In the genomic region with DNA sequence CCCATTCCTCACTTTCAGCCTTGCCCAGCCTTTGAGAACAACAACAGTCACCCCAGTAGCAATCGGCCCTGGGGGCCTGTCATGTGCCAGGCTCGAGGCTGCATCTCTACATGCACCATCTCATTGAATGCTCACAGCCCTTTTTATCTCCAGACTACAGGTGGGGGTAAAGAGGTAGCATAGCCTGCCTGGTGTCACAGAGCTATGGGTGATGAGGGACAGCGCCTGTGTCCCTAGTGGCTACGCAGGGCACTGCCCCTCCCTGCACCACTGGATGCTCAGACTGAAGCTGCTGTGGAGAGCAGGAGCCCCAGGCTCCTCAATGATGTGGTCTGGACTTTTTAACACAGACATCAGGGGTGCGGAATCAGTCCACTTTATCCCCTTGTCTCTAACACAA, we compare ENCODE assay signal across 8 cellular contexts. TPM values are rescaled to one million over a fixed set of nuclear protein-coding genes. Genes with fewer than 3 reads are reported as not detected.
DNase-seq lines count a peak whose midpoint lies in the region; ATAC-seq and TF ChIP-seq lines count a peak whose summit lies in the region.

No MANE protein-coding gene starts in this region.

- intact Hi-C loops in left cardiac atrium (cut with DNase I) (no loop called here), upper lobe of right lung (cut with DNase I) (no loop called here), posterior vena cava (cut with DNase I) (no loop called here)

- H3K4me3 ChIP-seq in cardiac muscle cell (no peak overlapping the region), right atrium auricular region (no peak overlapping the region), SK-N-SH (ENCODE audit: low read depth in 2 of 2, low read length in 1 of 2) (no peak overlapping the region), upper lobe of right lung (no peak overlapping the region)

- H3K4me3 Mint-ChIP-seq in mesothelial cell of epicardium, result no peak overlapping the region

- H3K36me3 Mint-ChIP-seq in mesothelial cell of epicardium, result no peaks in the 10 kb centered on the region

- peaks cover 2% of the 10 kb centered on the region for H3K4me1 Mint-ChIP-seq in mesothelial cell of epicardium

- CTCF ChIA-PET in SK-N-SH (lab: Yijun Ruan, JAX), result interaction anchor here (0.7 to 0.9 kb wide), 3 partner anchors 21 to 69 kb away, joined by 3 to 5 read pairs (median 3); no protein-coding TSS in a partner anchor

- H3K36me3 ChIP-seq in cardiac muscle cell (no peaks in the 10 kb centered on the region), right atrium auricular region (no peaks in the 10 kb centered on the region), SK-N-SH (replicated peaks in 1 of 2; ENCODE audit: control insufficient read depth in 1 of 2, insufficient read depth in 2 of 2, low read length in 1 of 2) (no peaks in the 10 kb centered on the region), upper lobe of right lung (no peaks in the 10 kb centered on the region)

- H3K79me2 ChIP-seq in SK-N-SH (ENCODE audit: insufficient read depth), result no peaks in the 10 kb centered on the region

- no peak for TF ChIP-seq EP300 in SK-N-SH (IDR thresholded peaks at IDR 0.05; ENCODE audit: borderline replicate concordance in 1 of 2, low read depth in 1 of 2, low read length in 1 of 2)

- 56% methylated on average over 5 of the region's 5 CpGs for WGBS in SK-N-SH (ENCODE audit: low lambda C conversion rate)

- H3K27me3 Mint-ChIP-seq in mesothelial cell of epicardium (ENCODE audit: low read depth), result no peaks in the 10 kb centered on the region

- H3K4me2 ChIP-seq in SK-N-SH, result no peak overlapping the region

- H3K9me3 ChIP-seq in cardiac muscle cell (ENCODE audit: low read depth) (no peaks in the 10 kb centered on the region), right atrium auricular region (no peaks in the 10 kb centered on the region), SK-N-SH (no peaks in the 10 kb centered on the region), upper lobe of right lung (no peaks in the 10 kb centered on the region)

- peak; percentile 22 for TF ChIP-seq CTCF in cardiac muscle cell (IDR thresholded peaks at IDR 0.05; ENCODE audit: low read depth, low read length)
- no peak for TF ChIP-seq CTCF in right atrium auricular region (IDR thresholded peaks at IDR 0.05)
- TF ChIP-seq CTCF in SK-N-SH (IDR thresholded peaks at IDR 0.05), result peak; percentile 48
- no peak for TF ChIP-seq CTCF in upper lobe of right lung (IDR thresholded peaks at IDR 0.05)
- no peak for TF ChIP-seq CTCF in mesothelial cell of epicardium (IDR thresholded peaks at IDR 0.05; ENCODE audit: unreplicated experiment)

- H3K9ac ChIP-seq in SK-N-SH, result no peak overlapping the region

- H3K4me1 ChIP-seq in cardiac muscle cell (ENCODE audit: low read depth), result no peaks in the 10 kb centered on the region
- no peaks in the 10 kb centered on the region for H3K4me1 ChIP-seq in right atrium auricular region
- peaks cover 4 to 16% of the 10 kb centered on the region in 2 experiments; a peak in 1 of 4 replicates for H3K4me1 ChIP-seq in SK-N-SH (ENCODE audit: control insufficient read depth in 1 of 2, insufficient read depth in 2 of 2, low read depth in 1 of 2, low read length in 1 of 2)
- H3K4me1 ChIP-seq in upper lobe of right lung, result no peaks in the 10 kb centered on the region

- no peak overlapping the region for H2AFZ ChIP-seq in SK-N-SH (ENCODE audit: low read depth)

- H3K9me3 Mint-ChIP-seq in mesothelial cell of epicardium, result no peaks in the 10 kb centered on the region

- peak; percentile 59 for TF ChIP-seq RAD21 in SK-N-SH (IDR thresholded peaks at IDR 0.05; ENCODE audit: low read length)

- ATAC-seq in left cardiac atrium, result peak; percentile 16 to 47
- ATAC-seq in upper lobe of right lung, result peak; percentile 18

- H3K27me3 ChIP-seq in cardiac muscle cell, result peaks cover 10% of the 10 kb centered on the region
- no peaks in the 10 kb centered on the region for H3K27me3 ChIP-seq in right atrium auricular region
- H3K27me3 ChIP-seq in SK-N-SH (ENCODE audit: insufficient read depth), result no peaks in the 10 kb centered on the region
- no peaks in the 10 kb centered on the region for H3K27me3 ChIP-seq in upper lobe of right lung

- DNase-seq in cardiac muscle cell (ENCODE audit: low read depth in 1 of 2, low spot score in 1 of 2) (peak in 1 of 2 donors; percentile 66), right atrium auricular region (ENCODE audit: low spot score) (no peak), SK-N-SH (peak; percentile 90), left cardiac atrium (no peak), upper lobe of right lung (no peak), posterior vena cava (ENCODE audit: low spot score) (no peak), mesothelial cell of epicardium (ENCODE audit: low spot score in 2 of 2, unreplicated experiment in 2 of 2) (no peak)
- DNase-seq in stimulated activated CD4-positive, alpha-beta T cell treated with anti-CD3 and anti-CD28 coated beads, Interleukin-2, amount 100 ng/mL, for 48 hours, result no peak

- no peaks in the 10 kb centered on the region for H3K9me2 ChIP-seq in SK-N-SH

- POLR2A ChIA-PET in SK-N-SH (lab: Yijun Ruan, JAX), result no interaction called here

- no peaks in the 10 kb centered on the region for H3F3A ChIP-seq in SK-N-SH (replicated peaks; ENCODE audit: insufficient read depth)

- no peak overlapping the region for H3K27ac Mint-ChIP-seq in mesothelial cell of epicardium

- no peak overlapping the region for H3K27ac ChIP-seq in cardiac muscle cell
- H3K27ac ChIP-seq in right atrium auricular region, result no peak overlapping the region
- H3K27ac ChIP-seq in SK-N-SH (ENCODE audit: low read depth in 2 of 2, low read length in 1 of 2), result no peak overlapping the region; a peak in 1 of 4 replicates
- no peak overlapping the region for H3K27ac ChIP-seq in upper lobe of right lung

- H4K20me1 ChIP-seq in SK-N-SH (ENCODE audit: insufficient read depth), result no peaks in the 10 kb centered on the region

TF ChIP-seq in SK-N-SH, 30 proteins besides CTCF, POLR2A, EP300 and RAD21:
- no peak for TF ChIP-seq USF1 (IDR thresholded peaks at IDR 0.05; ENCODE audit: borderline replicate concordance, low read depth)
- TF ChIP-seq NFIC (IDR thresholded peaks at IDR 0.05; ENCODE audit: borderline replicate concordance), result no peak
- no peak for TF ChIP-seq EZH2phosphoT487 (IDR thresholded peaks at IDR 0.05; ENCODE audit: borderline replicate concordance, low read depth)
- TF ChIP-seq, protein P1, sequence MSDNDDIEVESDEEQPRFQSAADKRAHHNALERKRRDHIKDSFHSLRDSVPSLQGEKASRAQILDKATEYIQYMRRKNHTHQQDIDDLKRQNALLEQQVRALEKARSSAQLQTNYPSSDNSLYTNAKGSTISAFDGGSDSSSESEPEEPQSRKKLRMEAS (IDR thresholded peaks at IDR 0.05; ENCODE audit: low read depth), result no peak
- peak; percentile 17; the same call in 1 of the 2 replicates for TF ChIP-seq MXI1 (IDR thresholded peaks at IDR 0.05; ENCODE audit: low read depth, low read length)
- TF ChIP-seq TCF12 (IDR thresholded peaks at IDR 0.05), result no peak
- TF ChIP-seq MEF2A (IDR thresholded peaks at IDR 0.05; ENCODE audit: borderline replicate concordance, low read depth), result no peak
- TF ChIP-seq RCOR1 (IDR thresholded peaks at IDR 0.05; ENCODE audit: low read length), result peak; percentile 38; the same call in 1 of the 2 replicates
- no peak; the same call in 1 of the 2 replicates for TF ChIP-seq SMC3 (IDR thresholded peaks at IDR 0.05; ENCODE audit: low read depth, low read length)

RNA-seq across cellular contexts. Expression of gene CAMK2A, which starts 2.8 kb away (rescaled TPM):
- total RNA-seq in cardiac muscle cell (34.6 and 47.7 TPM in 2 replicates), right atrium auricular region (10 to 100 TPM in 1 of 2 donors, 1 to 10 TPM in 1; 4.9 to 18.2 TPM), left cardiac atrium (10 to 100 TPM; 10.8 to 16.3 TPM), upper lobe of right lung (1.5 TPM), posterior vena cava (under 1 TPM; 0.23 to 0.29 TPM), mesothelial cell of epicardium (3.9 to 4.1 TPM (median 4.0 TPM) in 3 replicates)
- polyA plus RNA-seq in cardiac muscle cell (11.8 and 19.0 TPM in 2 replicates), SK-N-SH (2012; rRNA removed) (0.05 and 0.10 TPM in 2 replicates)
- 0.01 and 0.03 TPM in 2 replicates for polyA plus RNA-seq in SK-N-SH (2012; cell fraction: cytosol; rRNA removed)
- 0.05 and 0.20 TPM in 2 replicates for polyA plus RNA-seq in SK-N-SH (2012; cell fraction: nucleus; rRNA removed)

RNA-seq across cellular contexts. Expression of gene ARSI, which starts 15.9 kb away (rescaled TPM):
- total RNA-seq in cardiac muscle cell, result 3.3 and 6.4 TPM in 2 replicates
- 2.0 and 2.1 TPM in 2 replicates for polyA plus RNA-seq in cardiac muscle cell
- total RNA-seq in right atrium auricular region, result under 1 TPM; 0.30 to 0.83 TPM
- polyA plus RNA-seq in SK-N-SH (2012; rRNA removed), result 0.03 and 0.20 TPM in 2 replicates
- polyA plus RNA-seq in SK-N-SH (2012; cell fraction: cytosol; rRNA removed), result 0.01 and 0.04 TPM in 2 replicates
- 0.04 and 0.16 TPM in 2 replicates for polyA plus RNA-seq in SK-N-SH (2012; cell fraction: nucleus; rRNA removed)
- under 1 TPM; 0.68 to 0.84 TPM for total RNA-seq in left cardiac atrium
- total RNA-seq in upper lobe of right lung, result 4.0 TPM
- total RNA-seq in posterior vena cava, result 1 to 10 TPM; 1.3 to 1.9 TPM
- 18.5 to 19.1 TPM (median 18.8 TPM) in 3 replicates for total RNA-seq in mesothelial cell of epicardium

Comparison
In these comparisons a context has a peak if more than half of its experiments do, and no peak if none do; other contexts are left out.
1. CTCF ChIP-seq: peak in cardiac muscle cell (single experiment) and SK-N-SH (single experiment); none in right atrium auricular region (0 of 2), upper lobe of right lung (single experiment) and mesothelial cell of epicardium (single experiment).